8 cellular contexts compared by ENCODE assay signal in genomic region chr11:130069684-130070108, GRCh38. TPM values are rescaled to one million over a fixed set of nuclear protein-coding genes. Genes with fewer than 3 reads are reported as not detected.
DNase-seq lines count a peak whose midpoint lies in the region; ATAC-seq and TF ChIP-seq lines count a peak whose summit lies in the region.

Gene APLP2 (plus strand): TSS chr11:130069894. CDS start chr11:130069978, 84 bp downstream.

- ATAC-seq in GM18517 (IDR thresholded peaks at IDR 0.05; ENCODE audit: unreplicated experiment), result peak; percentile 97
- peak; percentile 96 for ATAC-seq in HG03039 (IDR thresholded peaks at IDR 0.05; ENCODE audit: unreplicated experiment)
- ATAC-seq in aorta (ENCODE audit: low FRiP score), result peak; percentile 97

- H3K4me1 ChIP-seq in aorta (ENCODE audit: control insufficient read depth in 1 of 2, insufficient read depth in 2 of 2, low read length in 2 of 2), result peaks cover 0 to 2% of the 10 kb centered on the region in 2 donors

- H3K36me3 ChIP-seq in aorta (ENCODE audit: control insufficient read depth in 1 of 2, insufficient read depth in 2 of 2, low read length in 1 of 2), result no peaks in the 10 kb centered on the region

- peak within 1 kb of the TSS; percentile 80 to 100 for H3K27ac ChIP-seq in aorta (ENCODE audit: low read depth in 1 of 2, low read length in 2 of 2)

- TF ChIP-seq CTCF in astrocyte of the cerebellum (IDR thresholded peaks at IDR 0.05; ENCODE audit: low read depth, low read length, missing control alignments), result no peak

- peak; percentile 99 to 100 for DNase-seq in NCI-H2081 (lab: John Stamatoyannopoulos, UW)
- peak; percentile 97 for DNase-seq in T-helper 9 cell
- peak; percentile 92 for DNase-seq in astrocyte of the cerebellum (ENCODE audit: low read depth)
- DNase-seq in hepatic stellate cell (ENCODE audit: low spot score), result peak; percentile 97
- peak; percentile 92 for DNase-seq in renal cortical epithelial cell (ENCODE audit: low read depth)
- peak; percentile 99 to 100 for DNase-seq in aorta

- no peaks in the 10 kb centered on the region for H3K9me3 ChIP-seq in aorta (ENCODE audit: control insufficient read depth, low read length)

- peak within 1 kb of the TSS; percentile 69 for H3K4me3 ChIP-seq in astrocyte of the cerebellum (ENCODE audit: low read depth, low read length)
- peak within 1 kb of the TSS; percentile 90 to 100 for H3K4me3 ChIP-seq in aorta (ENCODE audit: low read length in 2 of 2)

- WGBS in aorta, 2 donors, result 1% methylated on average over 37 to 47 of the region's 47 CpGs

- in situ Hi-C loops in astrocyte of the cerebellum (cut with HindIII; ENCODE audit: low sequenced_read_pairs), result no loop called here

- intact Hi-C loops in aorta (cut with DNase I), result loop anchor here (2.0 to 10.0 kb wide), 3 partner anchors 53 to 145 kb away; partner anchors contain the start of gene PRDM10 (in 2 of the 2)

- no peaks in the 10 kb centered on the region for H3K27me3 ChIP-seq in aorta (ENCODE audit: control insufficient read depth in 1 of 2, insufficient read depth in 2 of 2, low read length in 1 of 2)

RNA-seq across cellular contexts. Expression of gene APLP2, which starts in this region (rescaled TPM):
- total RNA-seq in renal cortical epithelial cell, result 426 and 1,085 TPM in 2 replicates
- total RNA-seq in aorta, result 100 to 1,000 TPM; 367 to 414 TPM
- polyA plus RNA-seq in aorta, result 100 to 1,000 TPM; 219 to 405 TPM

Comparison
In these comparisons a context has a peak if more than half of its experiments do, and no peak if none do; other contexts are left out.
1. Peak in every context shown above with its lines: DNase-seq, ATAC-seq, H3K4me3 ChIP-seq and H3K27ac ChIP-seq.